ENCODE assay signal across 15 cellular contexts in the genomic region with DNA sequence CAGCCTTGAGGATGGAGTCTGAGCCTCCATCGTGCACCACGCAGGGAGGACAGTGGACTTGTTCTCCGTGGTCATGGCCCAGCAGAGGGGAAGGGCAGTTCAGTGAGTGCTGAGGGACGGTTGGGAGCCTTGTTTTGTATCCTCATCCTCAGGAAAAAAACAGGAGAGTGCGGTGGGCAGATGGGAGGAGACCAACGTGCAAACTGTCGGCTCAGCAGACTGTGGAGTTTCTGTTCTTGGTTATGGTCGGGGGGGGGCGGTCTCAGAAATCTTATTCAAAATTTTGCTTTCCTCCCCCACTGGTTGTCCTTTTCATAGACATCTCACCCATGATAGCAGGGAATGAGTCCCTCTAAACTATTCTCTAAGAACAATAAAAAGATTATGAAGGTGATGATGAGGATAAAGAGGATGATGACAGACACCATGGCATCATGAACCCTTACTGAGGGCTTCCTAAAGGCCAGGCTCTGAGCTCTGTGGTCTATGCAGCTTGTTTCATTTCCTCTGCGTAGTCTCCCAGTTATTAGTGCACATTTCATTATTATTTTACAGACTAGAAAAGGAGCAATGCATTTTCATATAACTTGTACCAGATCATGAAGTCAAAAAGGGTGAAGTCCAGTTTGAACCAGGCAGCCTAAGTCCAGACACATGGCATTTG. TPM values are rescaled to one million over a fixed set of nuclear protein-coding genes. Genes with fewer than 3 reads are reported as not detected.
DNase-seq lines count a peak whose midpoint lies in the region; ATAC-seq and TF ChIP-seq lines count a peak whose summit lies in the region.
"Not testable (repeated sequence)": the region's sequence is repeated elsewhere in the genome, so short reads cannot be mapped to it uniquely, and the experiment has no call there.
"Had no signal": no experiment of that assay in that cellular context is flagged by ENCODE, and none has a peak within 500 bp of the region (broad histone marks: within the 10 kb centered on the region; RNA-seq: fewer than 3 reads in every experiment).

No MANE protein-coding gene starts in this region.

- H3K4me1 ChIP-seq in KMS-11 (ENCODE audit: low read depth, poor library complexity, severe bottlenecking) (peaks cover 35% of the 10 kb centered on the region), OCI-LY1 (ENCODE audit: insufficient read depth, low read length, severe bottlenecking) (peaks cover 19% of the 10 kb centered on the region), spleen (peaks cover 0 to 16% (median 2%) of the 10 kb centered on the region in 6 donors)

- peak overlapping the region; percentile 54 for H3K27ac ChIP-seq in KMS-11
- H3K27ac ChIP-seq in OCI-LY1 (ENCODE audit: low read depth, low read length, poor library complexity, severe bottlenecking): peak overlapping the region; percentile 79
- not testable (repeated sequence) for H3K27ac ChIP-seq in spleen

- H3K36me3 ChIP-seq in KMS-11 (ENCODE audit: insufficient read depth); spleen: not testable (repeated sequence)
- H3K36me3 ChIP-seq in OCI-LY1 (ENCODE audit: insufficient read depth, low read length): peaks cover 18% of the 10 kb centered on the region

- H3K36me3 Mint-ChIP-seq in activated B cell treated with CpG ODN at 0.5 μM for 24 hours (ENCODE audit: low read depth): not testable (repeated sequence)

- peak overlapping the region; percentile 85 for H3K27ac Mint-ChIP-seq in activated B cell treated with CpG ODN at 0.5 μM for 24 hours

- DNase-seq in GM12865 (ENCODE audit: low read depth): peak; percentile 40
- peak; percentile 11 for DNase-seq in GM20000 (ENCODE audit: low spot score)
- DNase-seq in activated B cell treated with CpG ODN at 0.5 μM for 24 hours: not testable (repeated sequence)
- DNase-seq in germinal center (ENCODE audit: low spot score): peak; percentile 4
- DNase-seq in spleen: peak; percentile 41

- H3K4me3 Mint-ChIP-seq in activated B cell treated with CpG ODN at 0.5 μM for 24 hours: peak overlapping the region; percentile 78

- H4K20me1 ChIP-seq in KMS-11 (ENCODE audit: insufficient read depth); OCI-LY1 (ENCODE audit: insufficient read depth, low read length): not testable (repeated sequence)

- ATAC-seq in activated B cell treated with CpG ODN at 0.5 μM for 24 hours (ENCODE audit: low read depth): not testable (repeated sequence)

- H3F3A ChIP-seq in OCI-LY1 (ENCODE audit: insufficient read depth, low read length): not testable (repeated sequence)

- WGBS in spleen, 5 donors: 48 to 59% (median 52%) methylated on average over 10 of the region's 10 CpGs

- not testable (repeated sequence) for TF ChIP-seq CTCF in GM12865 (IDR thresholded peaks at IDR 0.05; ENCODE audit: insufficient read depth, low read depth, low read length, missing control alignments); GM20000 (IDR thresholded peaks at IDR 0.05; ENCODE audit: extremely low read depth, missing control alignments); KMS-11 (conservative IDR thresholded peaks at IDR 0.05; ENCODE audit: low read depth, low read length); OCI-LY1 (IDR thresholded peaks at IDR 0.05; ENCODE audit: low read length); activated B cell treated with CpG ODN at 0.5 μM for 24 hours (IDR thresholded peaks at IDR 0.05); spleen (IDR thresholded peaks at IDR 0.05 in 8 of 11, conservative IDR thresholded peaks at IDR 0.05 in 3 of 11)

- not testable (repeated sequence) for H3K9me3 ChIP-seq in OCI-LY1 (ENCODE audit: low read length); spleen

- H3K9ac ChIP-seq in KMS-11 (peak overlapping the region; percentile 23; the same call in 1 of the 2 replicates), OCI-LY1 (ENCODE audit: low read length) (0 out of 2 replicates have a peak overlapping the region, but pooled peaks have one; percentile 27)

- not testable (repeated sequence) for H3K9me3 Mint-ChIP-seq in activated B cell treated with CpG ODN at 0.5 μM for 24 hours

- H3K4me2 ChIP-seq in KMS-11 (peak overlapping the region; percentile 65), OCI-LY1 (ENCODE audit: low read length) (peak overlapping the region; percentile 32; the same call in 1 of the 2 replicates)

- H3K9me2 ChIP-seq in OCI-LY1 (ENCODE audit: low read depth, low read length): not testable (repeated sequence)

- H2AFZ ChIP-seq in KMS-11 (ENCODE audit: low read depth): peak overlapping the region; percentile 41
- not testable (repeated sequence) for H2AFZ ChIP-seq in OCI-LY1 (ENCODE audit: low read length)

- TF ChIP-seq POLR2A in spleen (IDR thresholded peaks at IDR 0.05): not testable (repeated sequence)

- H3K27me3 Mint-ChIP-seq in activated B cell treated with CpG ODN at 0.5 μM for 24 hours: peaks cover 11% of the 10 kb centered on the region

- POLR2A ChIA-PET in activated B cell treated with CpG ODN at 0.5 μM for 24 hours (lab: Charles Lee): interaction anchor here (0.8 to 1.8 kb wide), 4 partner anchors 13 to 901 kb away, joined by 3 to 15 read pairs (median 4); a partner anchor contains a TSS

- not testable (repeated sequence) for H3K27me3 ChIP-seq in KMS-11 (ENCODE audit: insufficient read depth, low read depth); OCI-LY1 (ENCODE audit: insufficient read depth, low read length)
- H3K27me3 ChIP-seq in spleen (replicated peaks in 1 of 7): peaks cover 0 to 12% (median 0%) of the 10 kb centered on the region in 7 donors

- H3K4me3 ChIP-seq in GM12865 (ENCODE audit: low read depth, low read length); KMS-11 (IDR thresholded peaks at IDR 0.05; ENCODE audit: insufficient read depth, low read depth, low read length); OCI-LY1 (ENCODE audit: low read depth, low read length, poor library complexity, severe bottlenecking); spleen: not testable (repeated sequence)

- CTCF ChIA-PET in activated B cell treated with CpG ODN at 0.5 μM for 24 hours (lab: Charles Lee): interaction anchor here (1.1 to 3.1 kb wide), 4 partner anchors 17 to 79 kb away, joined by 3 to 17 read pairs (median 4); no protein-coding TSS in a partner anchor

- intact Hi-C loops in activated B cell treated with CpG ODN at 0.5 μM for 24 hours (cut with micrococcal nuclease): loop anchor here (1.0 to 2.0 kb wide), 2 partner anchors 14 to 16 kb away; no protein-coding TSS in a partner anchor
- intact Hi-C loops in spleen (cut with DNase I; ENCODE audit: low total_unique reads): not testable (repeated sequence)

- peaks cover 20% of the 10 kb centered on the region for H3K4me1 Mint-ChIP-seq in activated B cell treated with CpG ODN at 0.5 μM for 24 hours

- H3K79me2 ChIP-seq in KMS-11 (ENCODE audit: insufficient read depth, low read depth); OCI-LY1 (ENCODE audit: insufficient read depth, low read length): not testable (repeated sequence)

RNA-seq across cellular contexts. Expression of a gene that starts 25.1 kb away (rescaled TPM):
- 0.24 TPM in 1 of 2 replicates, not detected in the other for total RNA-seq in activated B cell treated with CpG ODN at 0.5 μM for 24 hours
- total RNA-seq in spleen: 1 to 10 TPM in 6 of 7 donors, under 1 TPM in 1; 0.64 to 8.1 (median 4.9) TPM
- 1 to 10 TPM in 2 of 3 donors, under 1 TPM in 1; 0.85 to 1.7 (median 1.1) TPM for polyA plus RNA-seq in spleen
- total RNA-seq: Daoy, GM23248, HT-29, IMR-90 had no signal
- polyA plus RNA-seq: A549; AG04450; BJ; CD4-positive, CD25-positive, alpha-beta regulatory T cell; GM23248; IMR-90 had no signal

RNA-seq across cellular contexts. Expression of a gene that starts 34.8 kb away (rescaled TPM):
- 25.6 and 32.5 TPM in 2 replicates for total RNA-seq in activated B cell treated with CpG ODN at 0.5 μM for 24 hours
- 10 to 100 TPM; 23.5 to 40.1 (median 32.3) TPM for total RNA-seq in spleen
- 10 to 100 TPM; 32.0 to 81.1 (median 35.3) TPM for polyA plus RNA-seq in spleen

RNA-seq across cellular contexts. Expression of a gene that starts 53.3 kb away (rescaled TPM):
- total RNA-seq in activated B cell treated with CpG ODN at 0.5 μM for 24 hours: 18.8 and 24.2 TPM in 2 replicates
- 100 to 1,000 TPM in 1 of 7 donors, 10 to 100 TPM in 6; 12.0 to 113 (median 58.4) TPM for total RNA-seq in spleen
- polyA plus RNA-seq in spleen: 10 to 100 TPM; 11.8 to 43.5 (median 13.7) TPM
